In genomic region chr4:138437263-138437851, GRCh38 we compare ENCODE assay signal across 19 cellular contexts.
"Had no signal": no experiment of that assay in that cellular context is flagged by ENCODE, and none has a peak within 500 bp of the region (broad histone marks: within the 10 kb centered on the region; RNA-seq: fewer than 3 reads in every experiment).

No MANE protein-coding gene starts in this region.

- H3K4me2 ChIP-seq: hepatocyte had no signal

- H2AFZ ChIP-seq: hepatocyte had no signal

- H3K4me3 ChIP-seq: coronary artery, dorsolateral prefrontal cortex, esophagus muscularis mucosa, gastroesophageal sphincter, heart left ventricle, hepatocyte, left lung, lower lobe of right lung, mucosa of descending colon had no signal

- H3K79me2 ChIP-seq: hepatocyte had no signal

- H3K27me3 ChIP-seq: dorsolateral prefrontal cortex, esophagus muscularis mucosa, foreskin keratinocyte, gastroesophageal sphincter, heart left ventricle, hepatocyte, left lung had no signal

- H3K36me3 ChIP-seq: esophagus muscularis mucosa, gastroesophageal sphincter, heart left ventricle, left lung, lower lobe of right lung had no signal

- H3K4me1 ChIP-seq: esophagus muscularis mucosa, foreskin keratinocyte, gastroesophageal sphincter, heart left ventricle, left lung, lower lobe of right lung had no signal

- DNase-seq: dermis blood vessel endothelial cell; dorsolateral prefrontal cortex; effector CD4-positive, alpha-beta T cell; effector memory CD4-positive, alpha-beta T cell; endodermal cell; foreskin keratinocyte; heart left ventricle; left cardiac atrium; left lung; left ventricle myocardium superior; lower lobe of right lung; mesenchymal stem cell; mucosa of descending colon; naive B cell had no signal

- H3K9me3 ChIP-seq: lower lobe of right lung, mucosa of descending colon had no signal

- H3K27ac ChIP-seq: coronary artery, dorsolateral prefrontal cortex, epithelial cell of prostate, esophagus muscularis mucosa, foreskin keratinocyte, gastroesophageal sphincter, heart left ventricle, hepatocyte, left lung, lower lobe of right lung had no signal

- ATAC-seq: foreskin keratinocyte, gastroesophageal sphincter, heart left ventricle, left cardiac atrium, left lung, left ventricle myocardium superior, lower lobe of right lung, mucosa of descending colon had no signal
